ENCODE assay signal across 11 cellular contexts in the genomic region with DNA sequence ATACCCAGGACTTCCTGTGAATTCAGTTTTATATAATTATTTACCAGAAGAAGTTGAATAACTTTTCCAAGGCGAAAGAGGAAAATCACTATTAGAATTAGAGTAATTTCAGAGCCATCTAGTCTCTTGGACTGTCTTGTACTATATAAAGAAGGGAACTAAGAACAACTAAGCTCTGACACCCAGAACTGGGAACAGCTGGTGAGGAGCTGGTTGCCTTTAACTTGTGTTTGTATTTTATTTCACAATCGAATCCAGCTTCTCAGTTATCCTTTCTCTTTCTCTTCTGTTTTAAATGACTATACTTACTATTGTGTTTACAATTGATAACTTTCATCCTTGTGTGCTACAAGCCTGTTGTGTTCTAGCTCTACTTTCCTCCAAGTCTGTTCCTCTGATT. TPM values are rescaled to one million over a fixed set of nuclear protein-coding genes. Genes with fewer than 3 reads are reported as not detected.
A peak's percentile ranks its signal among the peaks of the same experiment; 100 is the strongest.
DNase-seq lines count a peak whose midpoint lies in the region; ATAC-seq, FAIRE-seq and TF ChIP-seq lines count a peak whose summit lies in the region.
"Had no signal": no experiment of that assay in that cellular context is flagged by ENCODE, and none has a peak within 500 bp of the region (broad histone marks: within the 10 kb centered on the region; RNA-seq: fewer than 3 reads in every experiment).

No MANE protein-coding gene starts in this region.

- FAIRE-seq in astrocyte (lab: Jason Lieb, UNC) = no peak

- no peaks in the 10 kb centered on the region for H3K36me3 Mint-ChIP-seq in astrocyte (ENCODE audit: low read depth, unreplicated experiment)
- H3K36me3 Mint-ChIP-seq in stimulated activated memory B cell treated with anti-CD40 and anti-IgM and Interleukin-4, amounts not matched to agents 10 μg/mL and 1 μg/mL and 100 μg/mL, for 72 hours = no peaks in the 10 kb centered on the region
- H3K36me3 Mint-ChIP-seq in activated T-helper 2 cell treated with anti-CD3 and anti-CD28 coated beads, Interferon-gamma antibody, Interleukin-2, Interleukin-4, amounts not matched to agents 10 μg/mL and 5 μg/mL and 100 μg/mL, durations not matched to agents 14 hours and 24 hours and 36 hours (ENCODE audit: low read depth) = peaks cover 9% of the 10 kb centered on the region

- TF ChIP-seq CTCF in astrocyte (IDR thresholded peaks at IDR 0.05; ENCODE audit: insufficient read depth, low read depth, low read length) (no peak), left lung (IDR thresholded peaks at IDR 0.05) (no peak)

- H3K27me3 Mint-ChIP-seq in astrocyte (ENCODE audit: low read depth, unreplicated experiment) = no peaks in the 10 kb centered on the region
- H3K27me3 Mint-ChIP-seq in stimulated activated memory B cell treated with anti-CD40 and anti-IgM and Interleukin-4, amounts not matched to agents 10 μg/mL and 1 μg/mL and 100 μg/mL, for 72 hours = no peaks in the 10 kb centered on the region
- H3K27me3 Mint-ChIP-seq in activated T-helper 2 cell treated with anti-CD3 and anti-CD28 coated beads, Interferon-gamma antibody, Interleukin-2, Interleukin-4, amounts not matched to agents 10 μg/mL and 5 μg/mL and 100 μg/mL, durations not matched to agents 14 hours and 24 hours and 36 hours (ENCODE audit: low read depth) = no peaks in the 10 kb centered on the region

- H3K9ac ChIP-seq in astrocyte (ENCODE audit: low read length) = no peak overlapping the region

- H3K27ac ChIP-seq in astrocyte (ENCODE audit: low read depth, low read length) (no peak overlapping the region), left lung (peak overlapping the region; percentile 37 to 39)
- H3K27ac ChIP-seq: epithelial cell of prostate had no signal

- intact Hi-C loops in left lung (cut with DNase I) = no loop called here
- intact Hi-C loops in activated T-helper 2 cell treated with anti-CD3 and anti-CD28 coated beads, Interferon-gamma antibody, Interleukin-2, Interleukin-4, amounts not matched to agents 10 μg/mL and 5 μg/mL and 100 μg/mL, durations not matched to agents 14 hours and 24 hours and 36 hours (cut with micrococcal nuclease) = no loop called here

- H3K9me3 ChIP-seq in astrocyte (ENCODE audit: insufficient read depth, low read depth, low read length) (no peaks in the 10 kb centered on the region), left lung (no peaks in the 10 kb centered on the region)

- H3K4me1 ChIP-seq in astrocyte (ENCODE audit: insufficient read depth, low read length) (peaks cover 20% of the 10 kb centered on the region), left lung (peaks cover 19 to 64% of the 10 kb centered on the region in 2 donors)

- H3K4me3 ChIP-seq in astrocyte (ENCODE audit: insufficient read depth, low read depth, low read length) (no peak overlapping the region), left lung (no peak overlapping the region)

- H2AFZ ChIP-seq in astrocyte (ENCODE audit: low read depth, low read length) = no peak overlapping the region

- H4K20me1 ChIP-seq in astrocyte (ENCODE audit: insufficient read depth, low read length) = peaks cover 59% of the 10 kb centered on the region

- peaks cover 73% of the 10 kb centered on the region for H3K79me2 ChIP-seq in astrocyte (ENCODE audit: insufficient read depth, low read length)

- peaks cover 3% of the 10 kb centered on the region for H3K36me3 ChIP-seq in astrocyte (ENCODE audit: insufficient read depth, low read length)
- H3K36me3 ChIP-seq in left lung = no peaks in the 10 kb centered on the region

- no peak overlapping the region for H3K4me2 ChIP-seq in astrocyte (ENCODE audit: low read length)

- H3K27me3 ChIP-seq in astrocyte (ENCODE audit: insufficient read depth, low read length) (no peaks in the 10 kb centered on the region), left lung (no peaks in the 10 kb centered on the region)

- peak overlapping the region; percentile 5 for H3K27ac Mint-ChIP-seq in astrocyte (ENCODE audit: unreplicated experiment)
- peak overlapping the region; percentile 25 for H3K27ac Mint-ChIP-seq in stimulated activated memory B cell treated with anti-CD40 and anti-IgM and Interleukin-4, amounts not matched to agents 10 μg/mL and 1 μg/mL and 100 μg/mL, for 72 hours
- no peak overlapping the region for H3K27ac Mint-ChIP-seq in activated T-helper 2 cell treated with anti-CD3 and anti-CD28 coated beads, Interferon-gamma antibody, Interleukin-2, Interleukin-4, amounts not matched to agents 10 μg/mL and 5 μg/mL and 100 μg/mL, durations not matched to agents 14 hours and 24 hours and 36 hours
- H3K27ac Mint-ChIP-seq: activated T-helper 1 cell treated with anti-CD3 and anti-CD28 coated beads, Interleukin-12 subunit alpha, Interleukin-12 subunit beta, Interleukin-2, Interleukin-4 antibody, amounts not matched to agents 30 ng/mL and 10 ng/mL and 1 ng/mL, durations not matched to agents 14 hours and 24 hours and 36 hours had no signal

- peaks cover 41% of the 10 kb centered on the region for H3K4me1 Mint-ChIP-seq in astrocyte (ENCODE audit: low read depth, unreplicated experiment)
- H3K4me1 Mint-ChIP-seq in stimulated activated memory B cell treated with anti-CD40 and anti-IgM and Interleukin-4, amounts not matched to agents 10 μg/mL and 1 μg/mL and 100 μg/mL, for 72 hours = peaks cover 35% of the 10 kb centered on the region
- H3K4me1 Mint-ChIP-seq in activated T-helper 2 cell treated with anti-CD3 and anti-CD28 coated beads, Interferon-gamma antibody, Interleukin-2, Interleukin-4, amounts not matched to agents 10 μg/mL and 5 μg/mL and 100 μg/mL, durations not matched to agents 14 hours and 24 hours and 36 hours (ENCODE audit: low read depth) = peaks cover 29% of the 10 kb centered on the region

- DNase-seq in Kasumi-1 (lab: John Stamatoyannopoulos, UW) (peak; percentile 29 to 48), astrocyte (ENCODE audit: low read depth) (no peak), left lung (no peak), KG1 (lab: John Stamatoyannopoulos, UW) (no peak)
- DNase-seq in activated T-helper 2 cell treated with anti-CD3 and anti-CD28 coated beads, Interferon-gamma antibody, Interleukin-2, Interleukin-4, amounts not matched to agents 10 μg/mL and 5 μg/mL and 100 μg/mL, durations not matched to agents 14 hours and 24 hours and 36 hours (ENCODE audit: low spot score) = no peak
- DNase-seq in effector CD8-positive, alpha-beta T cell (lab: John Stamatoyannopoulos, UW) = no peak
- DNase-seq: NCI-H2029 treated with DMSO at 0.1 percent for 48 hours, T-helper 1 cell had no signal

- peak; percentile 79 for ATAC-seq in left lung
- no peak for ATAC-seq in stimulated activated memory B cell treated with anti-CD40 and anti-IgM and Interleukin-4, amounts not matched to agents 10 μg/mL and 1 μg/mL and 100 μg/mL, for 72 hours

- no peak overlapping the region for H3K4me3 Mint-ChIP-seq in astrocyte (ENCODE audit: unreplicated experiment)
- no peak overlapping the region for H3K4me3 Mint-ChIP-seq in stimulated activated memory B cell treated with anti-CD40 and anti-IgM and Interleukin-4, amounts not matched to agents 10 μg/mL and 1 μg/mL and 100 μg/mL, for 72 hours
- no peak overlapping the region for H3K4me3 Mint-ChIP-seq in activated T-helper 2 cell treated with anti-CD3 and anti-CD28 coated beads, Interferon-gamma antibody, Interleukin-2, Interleukin-4, amounts not matched to agents 10 μg/mL and 5 μg/mL and 100 μg/mL, durations not matched to agents 14 hours and 24 hours and 36 hours (ENCODE audit: low read depth)
- H3K4me3 Mint-ChIP-seq: activated T-helper 1 cell treated with anti-CD3 and anti-CD28 coated beads, Interleukin-12 subunit alpha, Interleukin-12 subunit beta, Interleukin-2, Interleukin-4 antibody, amounts not matched to agents 30 ng/mL and 10 ng/mL and 1 ng/mL, durations not matched to agents 14 hours and 24 hours and 36 hours had no signal

- no peaks in the 10 kb centered on the region for H3K9me3 Mint-ChIP-seq in astrocyte (ENCODE audit: unreplicated experiment)
- no peaks in the 10 kb centered on the region for H3K9me3 Mint-ChIP-seq in stimulated activated memory B cell treated with anti-CD40 and anti-IgM and Interleukin-4, amounts not matched to agents 10 μg/mL and 1 μg/mL and 100 μg/mL, for 72 hours
- H3K9me3 Mint-ChIP-seq in activated T-helper 2 cell treated with anti-CD3 and anti-CD28 coated beads, Interferon-gamma antibody, Interleukin-2, Interleukin-4, amounts not matched to agents 10 μg/mL and 5 μg/mL and 100 μg/mL, durations not matched to agents 14 hours and 24 hours and 36 hours = no peaks in the 10 kb centered on the region
- H3K9me3 Mint-ChIP-seq: activated T-helper 1 cell treated with anti-CD3 and anti-CD28 coated beads, Interleukin-12 subunit alpha, Interleukin-12 subunit beta, Interleukin-2, Interleukin-4 antibody, amounts not matched to agents 30 ng/mL and 10 ng/mL and 1 ng/mL, durations not matched to agents 14 hours and 24 hours and 36 hours had no signal

RNA-seq across cellular contexts. Expression of gene SNX27, which starts 8.4 kb away (rescaled TPM):
- total RNA-seq in astrocyte = 53.1 and 54.5 TPM in 2 replicates
- total RNA-seq in left lung = 10 to 100 TPM; 45.8 to 64.5 TPM
- total RNA-seq in activated T-helper 2 cell treated with anti-CD3 and anti-CD28 coated beads, Interferon-gamma antibody, Interleukin-2, Interleukin-4, amounts not matched to agents 10 μg/mL and 5 μg/mL and 100 μg/mL, durations not matched to agents 14 hours and 24 hours and 36 hours = 29.3 and 32.6 TPM in 2 replicates

Comparison
In these comparisons a context has a peak if more than half of its experiments do, and no peak if none do; other contexts are left out.
1. DNase-seq: peak in Kasumi-1 (2 of 2); none in astrocyte (single experiment), left lung (0 of 2), activated T-helper 2 cell treated with anti-CD3 and anti-CD28 coated beads, Interferon-gamma antibody, Interleukin-2, Interleukin-4, amounts not matched to agents 10 μg/mL and 5 μg/mL and 100 μg/mL, durations not matched to agents 14 hours and 24 hours and 36 hours (single experiment), KG1 (single experiment) and effector CD8-positive, alpha-beta T cell (single experiment).